In genomic region chr11:14520086-14520901, GRCh38 we compare ENCODE assay signal across 8 cellular contexts. TPM values are rescaled to one million over a fixed set of nuclear protein-coding genes. Genes with fewer than 3 reads are reported as not detected.
DNase-seq lines count a peak whose midpoint lies in the region; ATAC-seq and TF ChIP-seq lines count a peak whose summit lies in the region.

PSMA1 (minus strand) TSS chr11:14520386; CDS start chr11:14520299, 87 bp downstream.

- peaks cover 27% of the 10 kb centered on the region for H3K4me1 Mint-ChIP-seq in activated T-helper 2 cell treated with anti-CD3 and anti-CD28 coated beads, Interferon-gamma antibody, Interleukin-2, Interleukin-4, amounts not matched to agents 10 μg/mL and 5 μg/mL and 100 μg/mL, durations not matched to agents 14 hours and 24 hours and 36 hours (ENCODE audit: low read depth)
- peaks cover 22 to 29% of the 10 kb centered on the region in 2 donors for H3K4me1 Mint-ChIP-seq in natural killer cell treated with Interleukin-12 subunit alpha and Interleukin-12 subunit beta and Interleukin-15 and Interleukin-18, amount 100 ng/mL, for 72 hours (ENCODE audit: low read depth in 2 of 2)

- H3K4me3 Mint-ChIP-seq in activated T-helper 2 cell treated with anti-CD3 and anti-CD28 coated beads, Interferon-gamma antibody, Interleukin-2, Interleukin-4, amounts not matched to agents 10 μg/mL and 5 μg/mL and 100 μg/mL, durations not matched to agents 14 hours and 24 hours and 36 hours (ENCODE audit: low read depth), result peak within 1 kb of the TSS; percentile 90
- H3K4me3 Mint-ChIP-seq in natural killer cell treated with Interleukin-12 subunit alpha and Interleukin-12 subunit beta and Interleukin-15 and Interleukin-18, amount 100 ng/mL, for 72 hours, result peak within 1 kb of the TSS; percentile 96

- peaks cover 5% of the 10 kb centered on the region for H3K4me1 ChIP-seq in RWPE2 (ENCODE audit: insufficient read depth, poor library complexity, severe bottlenecking)

- H3K27ac ChIP-seq in RWPE2 (ENCODE audit: poor library complexity, severe bottlenecking), result peak within 1 kb of the TSS; percentile 75

- no peaks in the 10 kb centered on the region for H3K27me3 Mint-ChIP-seq in activated T-helper 2 cell treated with anti-CD3 and anti-CD28 coated beads, Interferon-gamma antibody, Interleukin-2, Interleukin-4, amounts not matched to agents 10 μg/mL and 5 μg/mL and 100 μg/mL, durations not matched to agents 14 hours and 24 hours and 36 hours (ENCODE audit: low read depth)
- no peaks in the 10 kb centered on the region for H3K27me3 Mint-ChIP-seq in natural killer cell treated with Interleukin-12 subunit alpha and Interleukin-12 subunit beta and Interleukin-15 and Interleukin-18, amount 100 ng/mL, for 72 hours

- intact Hi-C loops in activated T-helper 2 cell treated with anti-CD3 and anti-CD28 coated beads, Interferon-gamma antibody, Interleukin-2, Interleukin-4, amounts not matched to agents 10 μg/mL and 5 μg/mL and 100 μg/mL, durations not matched to agents 14 hours and 24 hours and 36 hours (cut with micrococcal nuclease), result loop anchor here (1.0 to 10.0 kb wide), 8 partner anchors 17 to 555 kb away; partner anchors contain the start of genes CALCB and COPB1

- H3K4me3 ChIP-seq in RWPE2 (ENCODE audit: severe bottlenecking), result peak within 1 kb of the TSS; percentile 63

- H3K9me3 Mint-ChIP-seq in activated T-helper 2 cell treated with anti-CD3 and anti-CD28 coated beads, Interferon-gamma antibody, Interleukin-2, Interleukin-4, amounts not matched to agents 10 μg/mL and 5 μg/mL and 100 μg/mL, durations not matched to agents 14 hours and 24 hours and 36 hours, result no peaks in the 10 kb centered on the region
- H3K9me3 Mint-ChIP-seq in natural killer cell treated with Interleukin-12 subunit alpha and Interleukin-12 subunit beta and Interleukin-15 and Interleukin-18, amount 100 ng/mL, for 72 hours, result no peaks in the 10 kb centered on the region

- TF ChIP-seq CTCF in RWPE2 (IDR thresholded peaks at IDR 0.05; ENCODE audit: poor library complexity, severe bottlenecking), result no peak

- peaks cover 38% of the 10 kb centered on the region for H3K36me3 ChIP-seq in RWPE2 (ENCODE audit: low read depth)

- peak; percentile 97 for DNase-seq in EL
- peak; percentile 97 for DNase-seq in H4 (ENCODE audit: low spot score)
- peak; percentile 95 for DNase-seq in LoVo (ENCODE audit: low spot score)
- DNase-seq in RWPE2 (ENCODE audit: low spot score), result peak; percentile 91
- DNase-seq in activated T-helper 2 cell treated with anti-CD3 and anti-CD28 coated beads, Interferon-gamma antibody, Interleukin-2, Interleukin-4, amounts not matched to agents 10 μg/mL and 5 μg/mL and 100 μg/mL, durations not matched to agents 14 hours and 24 hours and 36 hours (ENCODE audit: low spot score), result peak; percentile 92
- peak; percentile 93 for DNase-seq in fibroblast of peridontal ligament (ENCODE audit: extremely low read depth)
- peak; percentile 95 for DNase-seq in natural killer cell treated with Interleukin-12 subunit alpha and Interleukin-12 subunit beta and Interleukin-15 and Interleukin-18, amount 100 ng/mL, for 72 hours (ENCODE audit: low spot score)
- DNase-seq in stimulated activated naive CD8-positive, alpha-beta T cell treated with anti-CD3 and anti-CD28 coated beads, Interleukin-15, Interleukin-2, amounts not matched to agents 100 U/mL and 50 U/mL, for 24 hours, result peak; percentile 94

- H3K36me3 Mint-ChIP-seq in activated T-helper 2 cell treated with anti-CD3 and anti-CD28 coated beads, Interferon-gamma antibody, Interleukin-2, Interleukin-4, amounts not matched to agents 10 μg/mL and 5 μg/mL and 100 μg/mL, durations not matched to agents 14 hours and 24 hours and 36 hours (ENCODE audit: low read depth), result peaks cover 30% of the 10 kb centered on the region
- peaks cover 17% of the 10 kb centered on the region for H3K36me3 Mint-ChIP-seq in natural killer cell treated with Interleukin-12 subunit alpha and Interleukin-12 subunit beta and Interleukin-15 and Interleukin-18, amount 100 ng/mL, for 72 hours

- ATAC-seq in RWPE2 (ENCODE audit: low read depth), result peak; percentile 91
- ATAC-seq in natural killer cell treated with Interleukin-12 subunit alpha and Interleukin-12 subunit beta and Interleukin-15 and Interleukin-18, amount 100 ng/mL, for 72 hours, result peak; percentile 97
- peak; percentile 96 for ATAC-seq in stimulated activated naive CD8-positive, alpha-beta T cell treated with anti-CD3 and anti-CD28 coated beads, Interleukin-15, Interleukin-2, amounts not matched to agents 100 U/mL and 50 U/mL, for 24 hours

- H3K27me3 ChIP-seq in RWPE2 (ENCODE audit: insufficient read depth, poor library complexity, severe bottlenecking), result no peaks in the 10 kb centered on the region

- H3K9me3 ChIP-seq in RWPE2 (ENCODE audit: severe bottlenecking), result no peaks in the 10 kb centered on the region

- peak within 1 kb of the TSS; percentile 89 for H3K27ac Mint-ChIP-seq in activated T-helper 2 cell treated with anti-CD3 and anti-CD28 coated beads, Interferon-gamma antibody, Interleukin-2, Interleukin-4, amounts not matched to agents 10 μg/mL and 5 μg/mL and 100 μg/mL, durations not matched to agents 14 hours and 24 hours and 36 hours
- peak within 1 kb of the TSS; percentile 96 to 98 for H3K27ac Mint-ChIP-seq in natural killer cell treated with Interleukin-12 subunit alpha and Interleukin-12 subunit beta and Interleukin-15 and Interleukin-18, amount 100 ng/mL, for 72 hours

RNA-seq across cellular contexts. Expression of gene PSMA1, which starts in this region (rescaled TPM):
- 566 and 642 TPM in 2 replicates for total RNA-seq in H4 (2014; rRNA removed; shearing (Covaris generic))
- total RNA-seq in activated T-helper 2 cell treated with anti-CD3 and anti-CD28 coated beads, Interferon-gamma antibody, Interleukin-2, Interleukin-4, amounts not matched to agents 10 μg/mL and 5 μg/mL and 100 μg/mL, durations not matched to agents 14 hours and 24 hours and 36 hours, result 319 and 329 TPM in 2 replicates
- 100 to 1,000 TPM; 219 to 259 TPM for total RNA-seq in natural killer cell treated with Interleukin-12 subunit alpha and Interleukin-12 subunit beta and Interleukin-15 and Interleukin-18, amount 100 ng/mL, for 72 hours

Comparison
In these comparisons a context has a peak if more than half of its experiments do, and no peak if none do; other contexts are left out.
1. Peak in every context shown above with its lines: DNase-seq, ATAC-seq, H3K4me3 ChIP-seq and H3K27ac ChIP-seq.